In genomic region chr12:64759035-64759894, GRCh38 we compare ENCODE assay signal across 1 cellular context.
TF ChIP-seq lines count a peak whose summit lies in the region.

Gene GNS, minus strand, starts transcription at chr12:64759406. Its CDS starts 130 bp downstream, at chr12:64759276.

TF ChIP-seq in SK-N-SH, 30 proteins besides CTCF, POLR2A, EP300 and RAD21 (continued from another document):
- TF ChIP-seq USF2 (IDR thresholded peaks at IDR 0.05; ENCODE audit: borderline replicate concordance, low read depth, low read length) = peak; percentile 98
- 0 out of 2 replicates have a peak, but pooled peaks have one; percentile 15 for TF ChIP-seq IRF3 (IDR thresholded peaks at IDR 0.05; ENCODE audit: low read depth, low read length)
- TF ChIP-seq NFIC (IDR thresholded peaks at IDR 0.05; ENCODE audit: borderline replicate concordance) = no peak
- TF ChIP-seq FOXJ3 (CRISPR knock-in tag; IDR thresholded peaks at IDR 0.05) = no peak
- TF ChIP-seq JUND (IDR thresholded peaks at IDR 0.05) = no peak
- peak; percentile 74 for TF ChIP-seq NRF1 (IDR thresholded peaks at IDR 0.05; ENCODE audit: low read depth, low read length)
- no peak for TF ChIP-seq RXRA (IDR thresholded peaks at IDR 0.05; ENCODE audit: borderline replicate concordance, low read depth)
- TF ChIP-seq TCF12 (IDR thresholded peaks at IDR 0.05) = no peak
- peak; percentile 58; the same call in 1 of the 2 replicates for TF ChIP-seq ZBTB33 (IDR thresholded peaks at IDR 0.05; ENCODE audit: borderline replicate concordance, low read depth)
- no peak for TF ChIP-seq TEAD4 (IDR thresholded peaks at IDR 0.05; ENCODE audit: borderline replicate concordance, insufficient read depth)
